9 cellular contexts compared by ENCODE assay signal in genomic region chr9:93600504-93600903, GRCh38. TPM values are rescaled to one million over a fixed set of nuclear protein-coding genes. Genes with fewer than 3 reads are reported as not detected.
DNase-seq lines count a peak whose midpoint lies in the region; ATAC-seq, FAIRE-seq and TF ChIP-seq lines count a peak whose summit lies in the region.
"Had no signal": no experiment of that assay in that cellular context is flagged by ENCODE, and none has a peak within 500 bp of the region (broad histone marks: within the 10 kb centered on the region; RNA-seq: fewer than 3 reads in every experiment).

No MANE protein-coding gene starts in this region.

- H3K36me3 Mint-ChIP-seq in activated B cell treated with CpG ODN at 0.5 μM for 24 hours (ENCODE audit: low read depth): peaks cover 7% of the 10 kb centered on the region

- DNase-seq in DMS53 treated with DMSO at 0.1 percent for 48 hours (lab: John Stamatoyannopoulos, UW; ENCODE audit: unreplicated experiment) (peak; percentile 67), NCI-H1417 (lab: John Stamatoyannopoulos, UW) (peak in 2 of 3 experiments; percentile 87 to 93), activated B cell treated with CpG ODN at 0.5 μM for 24 hours (no peak), myocyte (ENCODE audit: low read depth) (peak; percentile 69), NCI-H1436 treated with DMSO at 0.1 percent for 48 hours (lab: John Stamatoyannopoulos, UW) (no peak), AG08395 (ENCODE audit: low spot score) (no peak), RCC 7860 (ENCODE audit: low spot score) (no peak)

- peaks cover 67% of the 10 kb centered on the region for H3K4me1 Mint-ChIP-seq in activated B cell treated with CpG ODN at 0.5 μM for 24 hours

- POLR2A ChIA-PET in activated B cell treated with CpG ODN at 0.5 μM for 24 hours (lab: Charles Lee): no interaction called here

- H3K9me3 Mint-ChIP-seq in activated B cell treated with CpG ODN at 0.5 μM for 24 hours: peaks cover 3% of the 10 kb centered on the region
- H3K9me3 Mint-ChIP-seq: activated naive CD4-positive, alpha-beta T cell treated with anti-CD3 and anti-CD28 coated beads, Interleukin-2, amount 50 U/mL, for 72 hours had no signal

- no peak overlapping the region for H3K4me3 Mint-ChIP-seq in activated B cell treated with CpG ODN at 0.5 μM for 24 hours

- no peak for TF ChIP-seq CTCF in activated B cell treated with CpG ODN at 0.5 μM for 24 hours (IDR thresholded peaks at IDR 0.05)

- no peak overlapping the region for H3K27ac Mint-ChIP-seq in activated B cell treated with CpG ODN at 0.5 μM for 24 hours

- ATAC-seq in activated B cell treated with CpG ODN at 0.5 μM for 24 hours (ENCODE audit: low read depth): peak; percentile 69

- H3K27me3 Mint-ChIP-seq in activated B cell treated with CpG ODN at 0.5 μM for 24 hours: no peaks in the 10 kb centered on the region

- intact Hi-C loops in activated B cell treated with CpG ODN at 0.5 μM for 24 hours (cut with micrococcal nuclease): no loop called here

- CTCF ChIA-PET in activated B cell treated with CpG ODN at 0.5 μM for 24 hours (lab: Charles Lee): interaction anchor here (1.3 kb wide), 1 partner anchor 34 kb away, joined by 3 read pairs; no protein-coding TSS in a partner anchor

- no peak for FAIRE-seq in RCC 7860 (lab: Jason Lieb, UNC)
- FAIRE-seq: endothelial cell of umbilical vein had no signal

RNA-seq across cellular contexts. Expression of gene PHF2, which starts 24.1 kb away (rescaled TPM):
- total RNA-seq in activated B cell treated with CpG ODN at 0.5 μM for 24 hours (18.2 and 19.3 TPM in 2 replicates), myocyte (15.9 and 17.6 TPM in 2 replicates)
- polyA plus RNA-seq in myocyte (2012): 13.2 TPM

Comparison
In these comparisons a context has a peak if more than half of its experiments do, and no peak if none do; other contexts are left out.
1. DNase-seq: peak in DMS53 treated with DMSO at 0.1 percent for 48 hours (single experiment), NCI-H1417 (2 of 3) and myocyte (single experiment); none in activated B cell treated with CpG ODN at 0.5 μM for 24 hours (single experiment), NCI-H1436 treated with DMSO at 0.1 percent for 48 hours (single experiment), AG08395 (single experiment) and RCC 7860 (single experiment).